In the genomic region with DNA sequence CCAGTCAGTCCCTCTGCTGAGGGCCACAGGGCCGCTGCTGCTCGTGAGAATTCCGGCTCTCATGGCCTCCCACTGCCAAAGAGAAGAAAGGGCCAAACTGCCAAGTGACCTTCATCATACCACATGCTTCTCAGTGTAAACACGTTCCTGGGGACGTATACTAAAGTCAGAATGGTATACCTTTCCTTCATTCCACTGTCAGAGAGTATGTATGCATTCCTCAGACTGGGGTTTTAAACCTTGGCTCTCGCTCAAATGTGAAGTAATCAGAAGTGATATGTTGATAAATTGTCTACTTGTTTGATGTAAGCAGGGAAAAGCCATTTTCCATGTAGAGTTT, we compare ENCODE assay signal across 2 cellular contexts.
TF ChIP-seq lines count a peak whose summit lies in the region.

No MANE protein-coding gene starts in this region.

TF ChIP-seq in endothelial cell of umbilical vein, 7 proteins besides CTCF, POLR2A, EP300 and RAD21:
- TF ChIP-seq EZH2 (IDR thresholded peaks at IDR 0.05; ENCODE audit: borderline replicate concordance, low read depth, low read length, severe bottlenecking) (no peak), MAX (IDR thresholded peaks at IDR 0.05; ENCODE audit: insufficient read depth, insufficient read length) (no peak), GATA2 (IDR thresholded peaks at IDR 0.05; ENCODE audit: insufficient read depth, insufficient read length, low read depth, low read length) (no peak), POLR2AphosphoS5 (IDR thresholded peaks at IDR 0.05; ENCODE audit: insufficient read depth, low read depth, low read length) (no peak), JUN (IDR thresholded peaks at IDR 0.05; ENCODE audit: borderline replicate concordance, insufficient read depth, insufficient read length, low read depth) (no peak), FOS (IDR thresholded peaks at IDR 0.05; ENCODE audit: borderline replicate concordance, insufficient read depth, low read length) (no peak), MYC (IDR thresholded peaks at IDR 0.05; ENCODE audit: low read depth, low read length) (no peak)
TF ChIP-seq in endothelial cell of umbilical vein: peak in this region for 0.

TF ChIP-seq in HepG2, 621 proteins besides CTCF, POLR2A, EP300 and RAD21:
- TF ChIP-seq FOXA1 (IDR thresholded peaks at IDR 0.05) (no peak), FOXA1 (CRISPR knock-in tag; IDR thresholded peaks at IDR 0.05) (0 out of 2 replicates have a peak, but pooled peaks have one; percentile 26), SIX1 (CRISPR knock-in tag; IDR thresholded peaks at IDR 0.05; ENCODE audit: borderline replicate concordance) (no peak), GLI4 (CRISPR knock-in tag; IDR thresholded peaks at IDR 0.05; ENCODE audit: borderline replicate concordance) (no peak)
